ENCODE assay signal across 12 cellular contexts in the genomic region with DNA sequence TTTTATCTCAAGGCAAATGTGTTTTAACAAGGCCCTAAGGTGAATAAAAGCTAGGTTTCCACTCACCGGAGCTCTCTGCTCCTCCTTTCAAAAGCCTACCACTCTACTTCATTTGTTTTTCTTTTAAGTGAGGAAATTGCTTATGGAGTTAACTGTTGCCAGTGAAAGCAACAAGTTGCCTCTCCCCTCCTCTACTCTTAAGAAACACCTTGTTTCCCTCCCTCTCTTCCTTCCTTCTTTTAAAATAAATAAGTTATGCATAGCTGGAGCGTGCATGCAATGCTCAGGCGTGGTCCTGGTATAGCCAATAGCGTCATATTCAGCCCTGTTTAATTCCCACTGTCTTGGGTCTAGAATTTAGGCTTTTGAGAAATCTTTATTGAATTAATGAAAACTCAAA.
DNase-seq lines count a peak whose midpoint lies in the region; ATAC-seq and TF ChIP-seq lines count a peak whose summit lies in the region.
"Had no signal": no experiment of that assay in that cellular context is flagged by ENCODE, and none has a peak within 500 bp of the region (broad histone marks: within the 10 kb centered on the region; RNA-seq: fewer than 3 reads in every experiment).

No MANE protein-coding gene starts in this region.

- DNase-seq in left ventricle myocardium inferior: no peak
- DNase-seq in right cardiac atrium: no peak
- no peak for DNase-seq in mesothelial cell of epicardium (ENCODE audit: low spot score in 2 of 2, unreplicated experiment in 2 of 2)
- DNase-seq in transverse colon: no peak
- no peak for DNase-seq in DMS53 treated with DMSO at 0.1 percent for 48 hours (lab: John Stamatoyannopoulos, UW; ENCODE audit: unreplicated experiment)
- no peak for DNase-seq in ovary
- DNase-seq in MCF 10A (ENCODE audit: unreplicated experiment): no peak
- DNase-seq: body of pancreas, NCI-H1105, small intestine had no signal

- H3K9me3 Mint-ChIP-seq in brain: peaks cover 0 to 7% (median 0%) of the 10 kb centered on the region in 5 experiments
- H3K9me3 Mint-ChIP-seq in mesothelial cell of epicardium: peaks cover 4% of the 10 kb centered on the region
- H3K9me3 Mint-ChIP-seq in MCF 10A (ENCODE audit: unreplicated experiment): peaks cover 6% of the 10 kb centered on the region

- TF ChIP-seq CTCF in left ventricle myocardium inferior (IDR thresholded peaks at IDR 0.05; ENCODE audit: borderline replicate concordance): no peak
- no peak for TF ChIP-seq CTCF in brain (conservative IDR thresholded peaks at IDR 0.05)
- no peak for TF ChIP-seq CTCF in mesothelial cell of epicardium (IDR thresholded peaks at IDR 0.05; ENCODE audit: unreplicated experiment)
- no peak for TF ChIP-seq CTCF in transverse colon (IDR thresholded peaks at IDR 0.05)
- TF ChIP-seq CTCF in ovary (IDR thresholded peaks at IDR 0.05): no peak
- TF ChIP-seq CTCF in MCF 10A (IDR thresholded peaks at IDR 0.05; ENCODE audit: unreplicated experiment): no peak

- intact Hi-C loops in left ventricle myocardium inferior (cut with micrococcal nuclease): no loop called here
- intact Hi-C loops in right cardiac atrium (cut with DNase I): no loop called here
- intact Hi-C loops in transverse colon (cut with DNase I; ENCODE audit: low total_unique reads): no loop called here
- intact Hi-C loops in ovary (cut with DNase I): no loop called here
- intact Hi-C loops in MCF 10A (cut with micrococcal nuclease): no loop called here

- H3K27me3 Mint-ChIP-seq in brain: peaks cover 12% of the 10 kb centered on the region
- H3K27me3 Mint-ChIP-seq in mesothelial cell of epicardium (ENCODE audit: low read depth): peaks cover 45% of the 10 kb centered on the region
- H3K27me3 Mint-ChIP-seq in MCF 10A (ENCODE audit: insufficient read depth, unreplicated experiment): peaks cover 21% of the 10 kb centered on the region

- POLR2A ChIA-PET in MCF 10A (lab: Yijun Ruan, JAX): interaction anchor here (0.5 to 1.0 kb wide), 2 partner anchors 28 to 319 kb away, joined by 3 read pairs; no protein-coding TSS in a partner anchor

- peak overlapping the region; percentile 91 to 98 (median 95) for H3K4me3 Mint-ChIP-seq in brain
- H3K4me3 Mint-ChIP-seq in mesothelial cell of epicardium: peak overlapping the region; percentile 73
- no peak overlapping the region for H3K4me3 Mint-ChIP-seq in MCF 10A (ENCODE audit: unreplicated experiment)

- H3K27me3 ChIP-seq in left ventricle myocardium inferior (ENCODE audit: low read depth) (peaks cover 40% of the 10 kb centered on the region), right cardiac atrium (ENCODE audit: control insufficient read depth, insufficient read depth) (no peaks in the 10 kb centered on the region), transverse colon (peaks cover 28% of the 10 kb centered on the region), ovary (no peaks in the 10 kb centered on the region)
- H3K27me3 ChIP-seq: body of pancreas had no signal

- peaks cover 25% of the 10 kb centered on the region for H3K4me1 Mint-ChIP-seq in brain
- H3K4me1 Mint-ChIP-seq in mesothelial cell of epicardium: peaks cover 15% of the 10 kb centered on the region
- peaks cover 5% of the 10 kb centered on the region for H3K4me1 Mint-ChIP-seq in MCF 10A (ENCODE audit: insufficient read depth, unreplicated experiment)

- TF ChIP-seq POLR2A in transverse colon (IDR thresholded peaks at IDR 0.05) (no peak), ovary (IDR thresholded peaks at IDR 0.05) (no peak)

- H3K36me3 Mint-ChIP-seq in brain (no peaks in the 10 kb centered on the region), mesothelial cell of epicardium (no peaks in the 10 kb centered on the region), MCF 10A (ENCODE audit: insufficient read depth, unreplicated experiment) (no peaks in the 10 kb centered on the region)

- H3K4me1 ChIP-seq in left ventricle myocardium inferior: peaks cover 18% of the 10 kb centered on the region
- H3K4me1 ChIP-seq in right cardiac atrium (ENCODE audit: control insufficient read depth, insufficient read depth, low read length): peaks cover 3% of the 10 kb centered on the region
- H3K4me1 ChIP-seq in transverse colon: peaks cover 0 to 22% (median 13%) of the 10 kb centered on the region in 4 donors
- no peaks in the 10 kb centered on the region for H3K4me1 ChIP-seq in ovary (ENCODE audit: insufficient read depth)

- H3K4me3 ChIP-seq in left ventricle myocardium inferior (peak overlapping the region; percentile 72), right cardiac atrium (ENCODE audit: low read length) (no peak overlapping the region), transverse colon (peak overlapping the region in 2 of 4 donors; percentile 28 to 57), ovary (no peak overlapping the region)

- H3K36me3 ChIP-seq in left ventricle myocardium inferior: no peaks in the 10 kb centered on the region
- no peaks in the 10 kb centered on the region for H3K36me3 ChIP-seq in transverse colon
- no peaks in the 10 kb centered on the region for H3K36me3 ChIP-seq in ovary

- ATAC-seq in right cardiac atrium: no peak
- ATAC-seq: left colon had no signal

- in situ Hi-C loops in transverse colon (cut with MboI; ENCODE audit: low pct_ligation_motif_present in 1 of 4, low pct_unique_long_range_greater_than_20kb in 1 of 4, low sequenced_read_pairs in 3 of 4): loop anchor here in 1 of 4 donors (25.0 kb wide), 1 partner anchor 290 kb away; no protein-coding TSS in a partner anchor

- WGBS in right cardiac atrium: 29% methylated on average over 4 of the region's 4 CpGs
- 25 to 28% methylated on average over 4 of the region's 4 CpGs for WGBS in transverse colon (ENCODE audit: low coverage in 1 of 2), 2 donors
- 27 to 35% (median 27%) methylated on average over 4 of the region's 4 CpGs for WGBS in ovary, 3 donors

- no peaks in the 10 kb centered on the region for H3K9me3 ChIP-seq in left ventricle myocardium inferior (replicated peaks)
- H3K9me3 ChIP-seq in right cardiac atrium (ENCODE audit: control insufficient read depth, low read length): no peaks in the 10 kb centered on the region
- no peaks in the 10 kb centered on the region for H3K9me3 ChIP-seq in transverse colon
- no peaks in the 10 kb centered on the region for H3K9me3 ChIP-seq in ovary
- H3K9me3 ChIP-seq: body of pancreas had no signal

- peak overlapping the region in 2 of 5 experiments; percentile 96 to 97 for H3K27ac Mint-ChIP-seq in brain
- H3K27ac Mint-ChIP-seq in mesothelial cell of epicardium: no peak overlapping the region
- H3K27ac Mint-ChIP-seq in MCF 10A (ENCODE audit: low read depth, unreplicated experiment): no peak overlapping the region

- CTCF ChIA-PET in MCF 10A (lab: Yijun Ruan, JAX): interaction anchor here (0.7 kb wide), 1 partner anchor 86 kb away, joined by 3 read pairs; no protein-coding TSS in a partner anchor

- BruUV-seq in MCF 10A (replicated peaks; lab: Mats Ljungman, UMichigan): no TSS peak

- H3K27ac ChIP-seq in left ventricle myocardium inferior (replicated peaks): no peak overlapping the region
- no peak overlapping the region for H3K27ac ChIP-seq in right cardiac atrium (ENCODE audit: low read length)
- peak overlapping the region; percentile 63 to 88 (median 81) for H3K27ac ChIP-seq in transverse colon
- H3K27ac ChIP-seq in ovary: peak overlapping the region in 1 of 2 donors; percentile 92

- TF ChIP-seq EP300 in transverse colon (IDR thresholded peaks at IDR 0.05; ENCODE audit: low read depth) (no peak), ovary (IDR thresholded peaks at IDR 0.05) (no peak)

Comparison
In these comparisons a context has a peak if more than half of its experiments do, and no peak if none do; other contexts are left out.
1. H3K27ac ChIP-seq: peak in transverse colon (4 of 4); none in left ventricle myocardium inferior (single experiment) and right cardiac atrium (single experiment).